In the genomic region with DNA sequence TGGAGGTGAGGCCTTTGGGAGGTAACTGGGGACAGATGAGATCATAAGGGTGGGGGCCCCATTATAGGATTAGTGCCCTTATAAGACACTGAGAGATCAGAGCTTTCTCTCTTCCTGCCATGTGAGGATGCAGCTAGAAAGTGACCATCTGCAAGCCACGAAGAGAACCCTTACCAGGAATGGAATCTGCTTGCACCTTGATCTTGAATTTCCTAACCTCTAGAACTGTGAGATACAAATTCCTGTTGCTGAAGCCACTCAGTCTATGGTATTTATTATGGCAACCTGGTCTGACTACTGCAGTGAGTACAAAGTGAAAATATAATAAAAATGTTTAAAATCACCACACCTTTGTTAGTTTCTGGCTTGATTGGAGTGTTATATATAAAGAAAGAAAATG, we compare ENCODE assay signal across 1 cellular context.
TF ChIP-seq lines count a peak whose summit lies in the region.

No MANE protein-coding gene starts in this region.

TF ChIP-seq in K562, 482 proteins besides CTCF, POLR2A, EP300 and RAD21 (continued from another document):
- TF ChIP-seq, protein P1, sequence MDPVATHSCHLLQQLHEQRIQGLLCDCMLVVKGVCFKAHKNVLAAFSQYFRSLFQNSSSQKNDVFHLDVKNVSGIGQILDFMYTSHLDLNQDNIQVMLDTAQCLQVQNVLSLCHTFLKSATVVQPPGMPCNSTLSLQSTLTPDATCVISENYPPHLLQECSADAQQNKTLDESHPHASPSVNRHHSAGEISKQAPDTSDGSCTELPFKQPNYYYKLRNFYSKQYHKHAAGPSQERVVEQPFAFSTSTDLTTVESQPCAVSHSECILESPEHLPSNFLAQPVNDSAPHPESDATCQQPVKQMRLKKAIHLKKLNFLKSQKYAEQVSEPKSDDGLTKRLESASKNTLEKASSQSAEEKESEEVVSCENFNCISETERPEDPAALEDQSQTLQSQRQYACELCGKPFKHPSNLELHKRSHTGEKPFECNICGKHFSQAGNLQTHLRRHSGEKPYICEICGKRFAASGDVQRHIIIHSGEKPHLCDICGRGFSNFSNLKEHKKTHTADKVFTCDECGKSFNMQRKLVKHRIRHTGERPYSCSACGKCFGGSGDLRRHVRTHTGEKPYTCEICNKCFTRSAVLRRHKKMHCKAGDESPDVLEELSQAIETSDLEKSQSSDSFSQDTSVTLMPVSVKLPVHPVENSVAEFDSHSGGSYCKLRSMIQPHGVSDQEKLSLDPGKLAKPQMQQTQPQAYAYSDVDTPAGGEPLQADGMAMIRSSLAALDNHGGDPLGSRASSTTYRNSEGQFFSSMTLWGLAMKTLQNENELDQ (CRISPR knock-in tag; IDR thresholded peaks at IDR 0.05; ENCODE audit: borderline replicate concordance) = no peak
- TF ChIP-seq ARNT (IDR thresholded peaks at IDR 0.05) = no peak
- TF ChIP-seq ZNF766 (CRISPR knock-in tag; conservative IDR thresholded peaks at IDR 0.05) = no peak
- TF ChIP-seq BCOR (IDR thresholded peaks at IDR 0.05) = no peak
- no peak for TF ChIP-seq KLF10 (CRISPR knock-in tag; IDR thresholded peaks at IDR 0.05)
- TF ChIP-seq ARID1B (IDR thresholded peaks at IDR 0.05) = no peak
- no peak for TF ChIP-seq ZFP36 (IDR thresholded peaks at IDR 0.05; ENCODE audit: low read depth, low read length, partially characterized antibody)
- TF ChIP-seq ZNF764 (CRISPR knock-in tag; IDR thresholded peaks at IDR 0.05; ENCODE audit: low read depth) = no peak
- TF ChIP-seq, protein P2, sequence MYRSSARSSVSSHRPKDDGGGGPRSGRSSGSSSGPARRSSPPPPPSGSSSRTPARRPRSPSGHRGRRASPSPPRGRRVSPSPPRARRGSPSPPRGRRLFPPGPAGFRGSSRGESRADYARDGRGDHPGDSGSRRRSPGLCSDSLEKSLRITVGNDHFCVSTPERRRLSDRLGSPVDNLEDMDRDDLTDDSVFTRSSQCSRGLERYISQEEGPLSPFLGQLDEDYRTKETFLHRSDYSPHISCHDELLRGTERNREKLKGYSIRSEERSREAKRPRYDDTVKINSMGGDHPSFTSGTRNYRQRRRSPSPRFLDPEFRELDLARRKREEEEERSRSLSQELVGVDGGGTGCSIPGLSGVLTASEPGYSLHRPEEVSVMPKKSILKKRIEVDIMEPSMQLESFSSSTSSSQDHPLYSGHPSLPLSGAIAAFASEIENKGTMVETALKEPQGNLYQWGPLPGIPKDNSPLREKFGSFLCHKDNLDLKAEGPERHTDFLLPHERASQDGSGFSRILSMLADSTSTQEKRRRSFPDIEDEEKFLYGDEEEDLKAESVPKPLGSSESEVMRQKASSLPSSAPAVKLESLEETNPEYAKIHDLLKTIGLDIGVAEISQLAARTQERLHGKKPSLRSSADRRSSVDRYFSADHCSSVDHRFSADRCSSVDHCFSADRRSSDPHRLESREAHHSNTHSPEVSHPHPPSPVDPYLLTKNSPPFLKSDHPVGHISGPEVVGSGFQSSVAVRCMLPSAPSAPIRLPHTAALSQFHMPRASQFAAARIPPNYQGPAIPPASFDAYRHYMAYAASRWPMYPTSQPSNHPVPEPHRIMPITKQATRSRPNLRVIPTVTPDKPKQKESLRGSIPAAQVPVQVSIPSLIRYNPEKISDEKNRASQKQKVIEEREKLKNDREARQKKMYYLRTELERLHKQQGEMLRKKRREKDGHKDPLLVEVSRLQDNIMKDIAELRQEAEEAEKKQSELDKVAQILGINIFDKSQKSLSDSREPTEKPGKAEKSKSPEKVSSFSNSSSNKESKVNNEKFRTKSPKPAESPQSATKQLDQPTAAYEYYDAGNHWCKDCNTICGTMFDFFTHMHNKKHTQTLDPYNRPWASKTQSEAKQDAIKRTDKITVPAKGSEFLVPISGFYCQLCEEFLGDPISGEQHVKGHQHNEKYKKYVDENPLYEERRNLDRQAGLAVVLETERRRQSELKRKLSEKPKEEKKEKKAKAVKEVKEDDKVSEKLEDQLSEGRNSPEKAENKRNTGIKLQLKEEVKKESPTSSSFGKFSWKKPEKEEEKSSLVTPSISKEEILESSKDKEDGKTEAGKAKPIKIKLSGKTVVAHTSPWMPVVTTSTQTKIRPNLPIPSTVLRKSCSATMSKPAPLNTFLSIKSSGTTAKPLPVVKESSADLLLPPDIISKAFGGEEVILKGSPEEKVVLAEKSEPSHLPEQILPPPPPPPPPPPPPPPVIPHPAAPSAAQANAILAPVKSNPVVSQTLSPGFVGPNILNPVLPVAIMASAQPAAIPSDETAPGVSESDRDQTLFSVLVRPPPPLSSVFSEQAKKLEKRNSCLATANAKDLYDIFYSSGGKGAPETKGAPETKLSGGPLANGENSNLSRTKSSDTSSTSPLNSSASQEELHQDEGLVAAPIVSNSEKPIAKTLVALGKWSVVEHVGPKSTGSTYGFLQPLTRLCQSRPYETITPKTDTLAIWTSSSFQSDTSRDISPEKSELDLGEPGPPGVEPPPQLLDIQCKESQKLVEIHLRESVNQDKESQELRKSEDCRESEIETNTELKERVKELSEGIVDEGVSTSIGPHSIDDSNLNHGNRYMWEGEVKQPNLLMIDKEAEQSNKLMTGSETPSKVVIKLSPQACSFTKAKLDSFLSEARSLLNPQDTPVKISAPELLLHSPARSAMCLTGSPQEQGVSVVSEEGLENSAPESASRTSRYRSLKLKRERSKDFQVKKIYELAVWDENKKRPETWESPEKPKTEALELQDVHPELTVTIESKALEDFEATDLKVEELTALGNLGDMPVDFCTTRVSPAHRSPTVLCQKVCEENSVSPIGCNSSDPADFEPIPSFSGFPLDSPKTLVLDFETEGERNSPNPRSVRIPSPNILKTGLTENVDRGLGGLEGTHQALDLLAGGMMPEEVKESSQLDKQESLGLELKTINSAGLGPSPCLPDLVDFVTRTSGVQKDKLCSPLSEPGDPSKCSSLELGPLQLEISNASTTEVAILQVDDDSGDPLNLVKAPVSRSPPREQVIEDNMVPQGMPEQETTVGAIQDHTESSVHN (IDR thresholded peaks at IDR 0.05; ENCODE audit: borderline replicate concordance in 1 of 2, low read depth in 1 of 2) = no peak
- no peak for TF ChIP-seq STAG1 (CRISPR knock-in tag; IDR thresholded peaks at IDR 0.05; ENCODE audit: borderline replicate concordance)
- TF ChIP-seq PHF8 (IDR thresholded peaks at IDR 0.05; ENCODE audit: borderline replicate concordance, low read length) = no peak
- no peak for TF ChIP-seq PTBP1 (IDR thresholded peaks at IDR 0.05; ENCODE audit: low read depth, low read length)
- TF ChIP-seq ZNF24 (IDR thresholded peaks at IDR 0.05) = no peak
- no peak for TF ChIP-seq CBFA2T3 (IDR thresholded peaks at IDR 0.05)
